In genomic region chr20:35695978-35696377, GRCh38 we compare ENCODE assay signal across 3 cellular contexts.
TF ChIP-seq lines count a peak whose summit lies in the region.

No MANE protein-coding gene starts in this region.

TF ChIP-seq in HepG2, 621 proteins besides CTCF, POLR2A, EP300 and RAD21:
- TF ChIP-seq ZNF30 (CRISPR knock-in tag; IDR thresholded peaks at IDR 0.05), result 0 out of 2 replicates have a peak, but pooled peaks have one; percentile 10
- no peak for TF ChIP-seq ZNF678 (CRISPR knock-in tag; IDR thresholded peaks at IDR 0.05)
- TF ChIP-seq ZMYM4 (CRISPR knock-in tag; IDR thresholded peaks at IDR 0.05), result no peak
- peak; percentile 69 for TF ChIP-seq ZNF652 (CRISPR knock-in tag; IDR thresholded peaks at IDR 0.05; ENCODE audit: borderline replicate concordance, low read depth)
- no peak for TF ChIP-seq ZNF615 (CRISPR knock-in tag; IDR thresholded peaks at IDR 0.05; ENCODE audit: borderline replicate concordance)
- TF ChIP-seq ZNF451 (CRISPR knock-in tag; IDR thresholded peaks at IDR 0.05), result no peak

TF ChIP-seq in GM23338, 12 proteins besides CTCF, POLR2A, EP300 and RAD21:
- TF ChIP-seq EZH2phosphoT487 (IDR thresholded peaks at IDR 0.05; ENCODE audit: unreplicated experiment) (no peak), EZH2 (IDR thresholded peaks at IDR 0.05; ENCODE audit: low read depth, unreplicated experiment) (no peak), NANOG (IDR thresholded peaks at IDR 0.05; ENCODE audit: borderline replicate concordance) (no peak)

TF ChIP-seq in HEK293T, 16 proteins besides CTCF, POLR2A, EP300 and RAD21:
- TF ChIP-seq SUZ12 (IDR thresholded peaks at IDR 0.05) (no peak), HDGF (IDR thresholded peaks at IDR 0.05; ENCODE audit: borderline replicate concordance) (no peak), ELF4 (IDR thresholded peaks at IDR 0.05) (no peak), NFRKB (IDR thresholded peaks at IDR 0.05) (no peak), BHLHE40 (IDR thresholded peaks at IDR 0.05; ENCODE audit: borderline replicate concordance) (no peak), TARDBP (IDR thresholded peaks at IDR 0.05) (no peak), CTBP1 (IDR thresholded peaks at IDR 0.05; ENCODE audit: borderline replicate concordance) (no peak), FOXM1 (IDR thresholded peaks at IDR 0.05; ENCODE audit: borderline replicate concordance) (no peak), ZNF384 (IDR thresholded peaks at IDR 0.05) (no peak), SP1 (IDR thresholded peaks at IDR 0.05) (no peak), FOXA1 (IDR thresholded peaks at IDR 0.05) (no peak), PKNOX1 (IDR thresholded peaks at IDR 0.05) (no peak), ARNT (IDR thresholded peaks at IDR 0.05) (no peak), FOXK2 (IDR thresholded peaks at IDR 0.05) (no peak), LEF1 (IDR thresholded peaks at IDR 0.05; ENCODE audit: borderline replicate concordance) (no peak), L3MBTL2 (conservative IDR thresholded peaks at IDR 0.05) (no peak)
